8 cellular contexts compared by ENCODE assay signal in the genomic region with DNA sequence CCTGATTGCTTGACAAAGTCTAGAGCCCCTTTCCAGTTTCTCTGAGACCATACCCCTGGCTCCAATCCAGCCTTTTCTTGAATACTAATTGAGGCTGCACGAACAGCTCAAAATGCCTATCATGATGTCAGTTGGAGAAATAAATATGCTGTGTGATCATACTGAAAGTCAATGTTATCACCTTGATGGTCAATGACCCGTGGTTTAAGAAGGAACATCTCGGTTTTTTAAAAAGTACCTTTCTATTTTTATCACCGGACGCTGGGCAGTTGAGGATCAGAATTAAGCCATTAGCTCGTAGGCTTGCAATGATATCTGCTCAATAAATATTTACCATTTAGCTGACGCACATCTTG. TPM values are rescaled to one million over a fixed set of nuclear protein-coding genes. Genes with fewer than 3 reads are reported as not detected.
DNase-seq lines count a peak whose midpoint lies in the region; TF ChIP-seq lines count a peak whose summit lies in the region.

No MANE protein-coding gene starts in this region.

- peak overlapping the region; percentile 98 for H3K27ac Mint-ChIP-seq in IgD-negative memory B cell

- peak overlapping the region; percentile 68 for H2AFZ ChIP-seq in neuronal stem cell (ENCODE audit: low read length)

- no peaks in the 10 kb centered on the region for H3K27me3 ChIP-seq in neuronal stem cell (ENCODE audit: control insufficient read depth in 3 of 3, insufficient read depth in 3 of 3, low read depth in 1 of 3, low read length in 3 of 3)

- no peak overlapping the region for H2AK5ac ChIP-seq in neuronal stem cell (ENCODE audit: low read depth, low read length)

- H3K9me3 Mint-ChIP-seq in IgD-negative memory B cell, result peaks cover 0 to 7% (median 0%) of the 10 kb centered on the region in 3 donors

- DNase-seq in DMS 273 (lab: John Stamatoyannopoulos, UW; ENCODE audit: unreplicated experiment) (peak; percentile 52), DMS 273 treated with DMSO at 0.1 percent for 48 hours (lab: John Stamatoyannopoulos, UW) (no peak), choroid plexus epithelial cell (ENCODE audit: low read depth) (no peak), neuronal stem cell (ENCODE audit: low spot score) (no peak), dermis blood vessel endothelial cell (no peak), GM19238 (ENCODE audit: insufficient read length, low spot score) (no peak), retina (no peak)

- H3K27ac ChIP-seq in neuronal stem cell (replicated peaks; ENCODE audit: low read length), result no peak overlapping the region

- H3K4me3 ChIP-seq in choroid plexus epithelial cell (ENCODE audit: low read depth, low read length) (peak overlapping the region; percentile 46), neuronal stem cell (ENCODE audit: low read length in 2 of 2) (peak overlapping the region in 1 of 2 donors; percentile 74)

- H3K4me1 Mint-ChIP-seq in IgD-negative memory B cell, result peaks cover 9 to 25% (median 17%) of the 10 kb centered on the region in 3 donors

- peak overlapping the region; percentile 97 to 100 (median 100) for H3K4me3 Mint-ChIP-seq in IgD-negative memory B cell

- H3K23ac ChIP-seq in neuronal stem cell (ENCODE audit: low read depth, low read length, poor library complexity), result no peak overlapping the region

- no peak overlapping the region for H2BK120ac ChIP-seq in neuronal stem cell (ENCODE audit: low read depth, low read length)

- H2BK15ac ChIP-seq in neuronal stem cell (ENCODE audit: low read length), result no peak overlapping the region

- no peaks in the 10 kb centered on the region for H3K79me1 ChIP-seq in neuronal stem cell (ENCODE audit: low read depth, low read length)

- H4K8ac ChIP-seq in neuronal stem cell (ENCODE audit: low read depth, low read length), result no peak overlapping the region

- H3K9me3 ChIP-seq in neuronal stem cell (replicated peaks in 1 of 2; ENCODE audit: control insufficient read depth in 2 of 2, insufficient read depth in 1 of 2, low read depth in 1 of 2, low read length in 2 of 2), result no peaks in the 10 kb centered on the region

- H3K36me3 Mint-ChIP-seq in IgD-negative memory B cell, result no peaks in the 10 kb centered on the region

- H3K14ac ChIP-seq in neuronal stem cell (ENCODE audit: low read length), result no peak overlapping the region

- no peaks in the 10 kb centered on the region for H3K27me3 Mint-ChIP-seq in IgD-negative memory B cell

- H2BK12ac ChIP-seq in neuronal stem cell (ENCODE audit: low read length), result no peak overlapping the region

- no peak overlapping the region for H3K18ac ChIP-seq in neuronal stem cell (ENCODE audit: low read length)

- H3K4ac ChIP-seq in neuronal stem cell (ENCODE audit: low read length), result no peak overlapping the region

- no peaks in the 10 kb centered on the region for H3K36me3 ChIP-seq in neuronal stem cell (replicated peaks in 1 of 2; ENCODE audit: control insufficient read depth in 2 of 2, insufficient read depth in 2 of 2, low read length in 2 of 2)

- no CpG with 5 or more reads among the region's 7 CpGs for WGBS in neuronal stem cell (ENCODE audit: extremely low coverage in 2 of 2, insufficient read length in 2 of 2, insufficient replicate concordance in 1 of 2), 2 donors

- no peak overlapping the region for H2BK5ac ChIP-seq in neuronal stem cell (ENCODE audit: low read length)

- H3K4me1 ChIP-seq in neuronal stem cell (ENCODE audit: control insufficient read depth in 2 of 2, insufficient read depth in 1 of 2, low read depth in 1 of 2, low read length in 2 of 2), result peaks cover 0 to 12% of the 10 kb centered on the region in 2 donors

- no peak for TF ChIP-seq CTCF in choroid plexus epithelial cell (conservative IDR thresholded peaks at IDR 0.05; ENCODE audit: low read depth, low read length)

- H3K4me2 ChIP-seq in neuronal stem cell (ENCODE audit: insufficient read depth, low read length, poor library complexity, severe bottlenecking), result no peak overlapping the region

- H4K91ac ChIP-seq in neuronal stem cell (ENCODE audit: low read depth, low read length, poor library complexity), result no peak overlapping the region

- no peak overlapping the region for H3K9ac ChIP-seq in neuronal stem cell (ENCODE audit: low read depth, low read length, poor library complexity)

RNA-seq across cellular contexts. Expression of a gene that starts 0.9 kb away (rescaled TPM):
- 4.6 TPM for polyA plus RNA-seq in IgD-negative memory B cell
- 8.2 TPM for polyA plus RNA-seq in neuronal stem cell (2013, experiment 1 of 2)
- 8.4 TPM for polyA plus RNA-seq in neuronal stem cell (2013, experiment 2 of 2)
- 11.7 and 17.4 TPM in 2 replicates for total RNA-seq in dermis blood vessel endothelial cell
